Comparison of ENCODE assay signal across 21 cellular contexts in genomic region chr15:78767331-78767951, GRCh38. TPM values are rescaled to one million over a fixed set of nuclear protein-coding genes. Genes with fewer than 3 reads are reported as not detected.
DNase-seq lines count a peak whose midpoint lies in the region; ATAC-seq and TF ChIP-seq lines count a peak whose summit lies in the region.
"Had no signal": no experiment of that assay in that cellular context is flagged by ENCODE, and none has a peak within 500 bp of the region (broad histone marks: within the 10 kb centered on the region; RNA-seq: fewer than 3 reads in every experiment).

No MANE protein-coding gene starts in this region.

- no peak overlapping the region for H3K27ac Mint-ChIP-seq in GM23338
- no peak overlapping the region for H3K27ac Mint-ChIP-seq in activated naive CD4-positive, alpha-beta T cell treated with anti-CD3 and anti-CD28 coated beads, Interleukin-2, amount 10 ng/mL, durations not matched to agents 7 days and 5 days

- no peak overlapping the region for H2AFZ ChIP-seq in GM23338
- H2AFZ ChIP-seq in PC-3 (ENCODE audit: low read length): no peak overlapping the region
- H2AFZ ChIP-seq: parathyroid adenoma had no signal

- BruUV-seq in PC-3 (replicated peaks; lab: Mats Ljungman, UMichigan): no TSS peak

- H3F3A ChIP-seq in GM23338 (replicated peaks; ENCODE audit: low read depth) (no peaks in the 10 kb centered on the region), PC-3 (ENCODE audit: low read length, unreplicated experiment) (no peaks in the 10 kb centered on the region)

- H3K27me3 Mint-ChIP-seq in GM23338 (ENCODE audit: insufficient read depth, low read depth, poor library complexity): peaks cover 6% of the 10 kb centered on the region
- H3K27me3 Mint-ChIP-seq in activated naive CD4-positive, alpha-beta T cell treated with anti-CD3 and anti-CD28 coated beads, Interleukin-2, amount 10 ng/mL, durations not matched to agents 7 days and 5 days: peaks cover 9% of the 10 kb centered on the region
- H3K27me3 Mint-ChIP-seq: brain had no signal

- H3K4me2 ChIP-seq in GM23338 (0 out of 2 replicates have a peak overlapping the region, but pooled peaks have one; percentile 51), PC-3 (ENCODE audit: low read length) (no peak overlapping the region)

- no peaks in the 10 kb centered on the region for H3K9me3 ChIP-seq in PC-3 (ENCODE audit: low read length)
- H3K9me3 ChIP-seq in effector memory CD4-positive, alpha-beta T cell (ENCODE audit: control insufficient read depth, low read length): no peaks in the 10 kb centered on the region

- H3K4me3 ChIP-seq in GM06990 (replicated peaks; ENCODE audit: low read depth, low read length): no peak overlapping the region
- H3K4me3 ChIP-seq in GM23338: no peak overlapping the region
- H3K4me3 ChIP-seq in PC-3 (ENCODE audit: low read length): no peak overlapping the region
- no peak overlapping the region for H3K4me3 ChIP-seq in effector memory CD4-positive, alpha-beta T cell (ENCODE audit: insufficient read depth, low read depth, low read length, poor library complexity, severe bottlenecking)

- DNase-seq in GM06990 (ENCODE audit: extremely low read depth, insufficient read length) (no peak), GM23338 (ENCODE audit: low spot score) (no peak), mesenteric fat pad (ENCODE audit: low spot score) (peak; percentile 73), PC-3 (no peak), hypothalamus (lab: John Stamatoyannopoulos, UW) (no peak)
- DNase-seq in activated naive CD4-positive, alpha-beta T cell treated with anti-CD3 and anti-CD28 coated beads, Interleukin-2, amount 10 ng/mL, durations not matched to agents 7 days and 5 days: no peak
- no peak for DNase-seq in effector memory CD4-positive, alpha-beta T cell
- DNase-seq: activated naive CD4-positive, alpha-beta T cell treated with anti-CD3 and anti-CD28 coated beads, Interleukin-2, amount 50 U/mL, for 16 hours; C1 segment of cervical spinal cord; dermis blood vessel endothelial cell; DMS79; KBM-7; kidney glomerular epithelial cell; NCI-H446 treated with DMSO at 0.1 percent for 48 hours; stimulated activated CD4-positive, alpha-beta T cell treated with anti-CD3 and anti-CD28 coated beads, Interleukin-12 subunit alpha, Interleukin-12 subunit beta, amount 100 ng/mL, for 4 hours; stimulated activated naive CD8-positive, alpha-beta T cell treated with anti-CD3 and anti-CD28 coated beads, Interleukin-15, Interleukin-2, amounts not matched to agents 100 U/mL and 50 U/mL, for 24 hours had no signal

- peaks cover 5% of the 10 kb centered on the region; the same call in 1 of the 2 replicates for H3K4me1 ChIP-seq in GM23338 (ENCODE audit: insufficient read depth)
- no peaks in the 10 kb centered on the region for H3K4me1 ChIP-seq in PC-3 (ENCODE audit: insufficient read depth, low read length)
- peaks cover under 1% of the 10 kb centered on the region for H3K4me1 ChIP-seq in effector memory CD4-positive, alpha-beta T cell (ENCODE audit: control insufficient read depth, insufficient read depth, low read length, poor library complexity, severe bottlenecking)
- H3K4me1 ChIP-seq: parathyroid adenoma had no signal

- POLR2A ChIA-PET in PC-3 (lab: Charles Lee; ENCODE audit: unreplicated experiment): no interaction called here

- 0 out of 2 replicates have a peak overlapping the region, but pooled peaks have one; percentile 72 for H3K27ac ChIP-seq in GM23338 (ENCODE audit: low read depth)
- H3K27ac ChIP-seq in VCaP: no peak overlapping the region
- no peak overlapping the region for H3K27ac ChIP-seq in PC-3 (ENCODE audit: low read length)
- no peak overlapping the region for H3K27ac ChIP-seq in effector memory CD4-positive, alpha-beta T cell (ENCODE audit: insufficient read depth, low read length, poor library complexity, severe bottlenecking)
- H3K27ac ChIP-seq: HL-60, parathyroid adenoma had no signal

- H3K27me3 ChIP-seq in GM06990 (replicated peaks; ENCODE audit: control insufficient read depth, insufficient read depth, low read length) (no peaks in the 10 kb centered on the region), GM23338 (ENCODE audit: insufficient read depth) (no peaks in the 10 kb centered on the region), PC-3 (ENCODE audit: low read length) (no peaks in the 10 kb centered on the region)
- no peaks in the 10 kb centered on the region for H3K27me3 ChIP-seq in effector memory CD4-positive, alpha-beta T cell (replicated peaks; ENCODE audit: control insufficient read depth, insufficient read depth, low read length, poor library complexity, severe bottlenecking)

- peak; percentile 34 for TF ChIP-seq CTCF in GM06990 (IDR thresholded peaks at IDR 0.05; ENCODE audit: insufficient read depth, low read length, poor library complexity, severe bottlenecking)
- peak; percentile 19 to 36; a peak in 3 of 4 replicates for TF ChIP-seq CTCF in GM23338 (conservative IDR thresholded peaks at IDR 0.05; ENCODE audit: low read depth in 2 of 2)
- TF ChIP-seq CTCF in VCaP (conservative IDR thresholded peaks at IDR 0.05): 0 out of 2 replicates have a peak, but pooled peaks have one; percentile 10
- TF ChIP-seq CTCF in PC-3 (conservative IDR thresholded peaks at IDR 0.05; ENCODE audit: low read depth, low read length): no peak

- no peak overlapping the region for H3K4me3 Mint-ChIP-seq in GM23338
- H3K4me3 Mint-ChIP-seq in activated naive CD4-positive, alpha-beta T cell treated with anti-CD3 and anti-CD28 coated beads, Interleukin-2, amount 10 ng/mL, durations not matched to agents 7 days and 5 days: no peak overlapping the region
- H3K4me3 Mint-ChIP-seq: brain had no signal

- ATAC-seq in GM23338 (peak; percentile 8), PC-3 (no peak)
- ATAC-seq: esophagus mucosa; stimulated activated naive CD8-positive, alpha-beta T cell treated with anti-CD3 and anti-CD28 coated beads, Interleukin-15, Interleukin-2, amounts not matched to agents 100 U/mL and 50 U/mL, for 24 hours had no signal

- H3K9me2 ChIP-seq in GM23338 (ENCODE audit: insufficient read depth) (no peaks in the 10 kb centered on the region), PC-3 (replicated peaks; ENCODE audit: low read length) (no peaks in the 10 kb centered on the region)

- H4K20me1 ChIP-seq in GM23338 (replicated peaks; ENCODE audit: insufficient read depth): no peaks in the 10 kb centered on the region; the same call in 1 of the 2 replicates
- H4K20me1 ChIP-seq in PC-3 (ENCODE audit: low read length): no peaks in the 10 kb centered on the region

- H3K36me3 ChIP-seq in GM06990 (ENCODE audit: control insufficient read depth, insufficient read depth, low read length) (no peaks in the 10 kb centered on the region), GM23338 (ENCODE audit: insufficient read depth) (no peaks in the 10 kb centered on the region), PC-3 (ENCODE audit: low read depth, low read length) (no peaks in the 10 kb centered on the region)
- H3K36me3 ChIP-seq in effector memory CD4-positive, alpha-beta T cell (ENCODE audit: control insufficient read depth, insufficient read depth, low read length): no peaks in the 10 kb centered on the region

- intact Hi-C loops in PC-3 (cut with micrococcal nuclease): no loop called here

- H3K79me2 ChIP-seq in GM23338 (replicated peaks; ENCODE audit: insufficient read depth): no peaks in the 10 kb centered on the region
- no peaks in the 10 kb centered on the region for H3K79me2 ChIP-seq in PC-3 (ENCODE audit: low read length)
- H3K79me2 ChIP-seq: parathyroid adenoma had no signal

- CTCF ChIA-PET in PC-3 (lab: Charles Lee): no interaction called here
- CTCF ChIA-PET in activated naive CD4-positive, alpha-beta T cell treated with anti-CD3 and anti-CD28 coated beads, Interleukin-2, amount 10 ng/mL, durations not matched to agents 7 days and 5 days (lab: Charles Lee): no interaction called here

- H3K9me3 Mint-ChIP-seq in GM23338: no peaks in the 10 kb centered on the region
- H3K9me3 Mint-ChIP-seq in activated naive CD4-positive, alpha-beta T cell treated with anti-CD3 and anti-CD28 coated beads, Interleukin-2, amount 10 ng/mL, durations not matched to agents 7 days and 5 days: no peaks in the 10 kb centered on the region
- H3K9me3 Mint-ChIP-seq: brain had no signal

- H3K36me3 Mint-ChIP-seq in GM23338 (ENCODE audit: low read depth): 0 out of 3 replicates have a peak, but pooled peaks cover 3% of the 10 kb centered on the region
- no peaks in the 10 kb centered on the region for H3K36me3 Mint-ChIP-seq in activated naive CD4-positive, alpha-beta T cell treated with anti-CD3 and anti-CD28 coated beads, Interleukin-2, amount 10 ng/mL, durations not matched to agents 7 days and 5 days
- H3K36me3 Mint-ChIP-seq: brain had no signal

- peaks cover 17% of the 10 kb centered on the region for H3K4me1 Mint-ChIP-seq in GM23338
- H3K4me1 Mint-ChIP-seq in activated naive CD4-positive, alpha-beta T cell treated with anti-CD3 and anti-CD28 coated beads, Interleukin-2, amount 10 ng/mL, durations not matched to agents 7 days and 5 days: peaks cover 3% of the 10 kb centered on the region
- H3K4me1 Mint-ChIP-seq: brain had no signal

- no peak overlapping the region for H3K9ac ChIP-seq in PC-3 (ENCODE audit: low read length)
- H3K9ac ChIP-seq: parathyroid adenoma had no signal

TF ChIP-seq in GM23338, 12 proteins besides CTCF, POLR2A, EP300 and RAD21 (continues in another document):
- TF ChIP-seq REST (IDR thresholded peaks at IDR 0.05; ENCODE audit: unreplicated experiment): no peak

RNA-seq across cellular contexts. Expression of gene ADAMTS7, which starts 43.8 kb away (rescaled TPM):
- 46.5 and 52.7 TPM in 2 replicates for total RNA-seq in GM23338 (2014; rRNA removed; shearing (Covaris generic))
- polyA plus RNA-seq in GM23338 (2016; fragmentation: Nextera tagmentation; extraction: Ambion mirVana): 11.2 and 11.6 TPM in 2 replicates
- total RNA-seq in mesenteric fat pad: 13.2 TPM
- total RNA-seq in PC-3 (2014; rRNA removed): 4.2 and 5.2 TPM in 2 replicates
